In genomic region chr5:134561871-134562296, GRCh38 we compare ENCODE assay signal across 1 cellular context.
TF ChIP-seq lines count a peak whose summit lies in the region.

No MANE protein-coding gene starts in this region.

TF ChIP-seq in K562, 482 proteins besides CTCF, POLR2A, EP300 and RAD21 (continued from another document and continues in another):
- no peak for TF ChIP-seq TRIM25 (IDR thresholded peaks at IDR 0.05; ENCODE audit: borderline replicate concordance)
- TF ChIP-seq, protein P1, sequence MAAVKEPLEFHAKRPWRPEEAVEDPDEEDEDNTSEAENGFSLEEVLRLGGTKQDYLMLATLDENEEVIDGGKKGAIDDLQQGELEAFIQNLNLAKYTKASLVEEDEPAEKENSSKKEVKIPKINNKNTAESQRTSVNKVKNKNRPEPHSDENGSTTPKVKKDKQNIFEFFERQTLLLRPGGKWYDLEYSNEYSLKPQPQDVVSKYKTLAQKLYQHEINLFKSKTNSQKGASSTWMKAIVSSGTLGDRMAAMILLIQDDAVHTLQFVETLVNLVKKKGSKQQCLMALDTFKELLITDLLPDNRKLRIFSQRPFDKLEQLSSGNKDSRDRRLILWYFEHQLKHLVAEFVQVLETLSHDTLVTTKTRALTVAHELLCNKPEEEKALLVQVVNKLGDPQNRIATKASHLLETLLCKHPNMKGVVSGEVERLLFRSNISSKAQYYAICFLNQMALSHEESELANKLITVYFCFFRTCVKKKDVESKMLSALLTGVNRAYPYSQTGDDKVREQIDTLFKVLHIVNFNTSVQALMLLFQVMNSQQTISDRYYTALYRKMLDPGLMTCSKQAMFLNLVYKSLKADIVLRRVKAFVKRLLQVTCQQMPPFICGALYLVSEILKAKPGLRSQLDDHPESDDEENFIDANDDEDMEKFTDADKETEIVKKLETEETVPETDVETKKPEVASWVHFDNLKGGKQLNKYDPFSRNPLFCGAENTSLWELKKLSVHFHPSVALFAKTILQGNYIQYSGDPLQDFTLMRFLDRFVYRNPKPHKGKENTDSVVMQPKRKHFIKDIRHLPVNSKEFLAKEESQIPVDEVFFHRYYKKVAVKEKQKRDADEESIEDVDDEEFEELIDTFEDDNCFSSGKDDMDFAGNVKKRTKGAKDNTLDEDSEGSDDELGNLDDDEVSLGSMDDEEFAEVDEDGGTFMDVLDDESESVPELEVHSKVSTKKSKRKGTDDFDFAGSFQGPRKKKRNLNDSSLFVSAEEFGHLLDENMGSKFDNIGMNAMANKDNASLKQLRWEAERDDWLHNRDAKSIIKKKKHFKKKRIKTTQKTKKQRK (IDR thresholded peaks at IDR 0.05; ENCODE audit: borderline replicate concordance, low read depth, low read length), result no peak
- no peak for TF ChIP-seq NUFIP1 (IDR thresholded peaks at IDR 0.05; ENCODE audit: partially characterized antibody)
- no peak for TF ChIP-seq SRSF9 (IDR thresholded peaks at IDR 0.05; ENCODE audit: borderline replicate concordance, low read depth, low read length)
- no peak for TF ChIP-seq ZNF507 (tag; conservative IDR thresholded peaks at IDR 0.05)
- peak; percentile 82 for TF ChIP-seq ZNF316 (IDR thresholded peaks at IDR 0.05)
- TF ChIP-seq RBFOX2 (IDR thresholded peaks at IDR 0.05; ENCODE audit: low read depth, low read length), result no peak
- TF ChIP-seq, protein P2, sequence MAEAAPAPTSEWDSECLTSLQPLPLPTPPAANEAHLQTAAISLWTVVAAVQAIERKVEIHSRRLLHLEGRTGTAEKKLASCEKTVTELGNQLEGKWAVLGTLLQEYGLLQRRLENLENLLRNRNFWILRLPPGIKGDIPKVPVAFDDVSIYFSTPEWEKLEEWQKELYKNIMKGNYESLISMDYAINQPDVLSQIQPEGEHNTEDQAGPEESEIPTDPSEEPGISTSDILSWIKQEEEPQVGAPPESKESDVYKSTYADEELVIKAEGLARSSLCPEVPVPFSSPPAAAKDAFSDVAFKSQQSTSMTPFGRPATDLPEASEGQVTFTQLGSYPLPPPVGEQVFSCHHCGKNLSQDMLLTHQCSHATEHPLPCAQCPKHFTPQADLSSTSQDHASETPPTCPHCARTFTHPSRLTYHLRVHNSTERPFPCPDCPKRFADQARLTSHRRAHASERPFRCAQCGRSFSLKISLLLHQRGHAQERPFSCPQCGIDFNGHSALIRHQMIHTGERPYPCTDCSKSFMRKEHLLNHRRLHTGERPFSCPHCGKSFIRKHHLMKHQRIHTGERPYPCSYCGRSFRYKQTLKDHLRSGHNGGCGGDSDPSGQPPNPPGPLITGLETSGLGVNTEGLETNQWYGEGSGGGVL (CRISPR knock-in tag; IDR thresholded peaks at IDR 0.05), result no peak
- TF ChIP-seq FOXM1 (IDR thresholded peaks at IDR 0.05; ENCODE audit: low read depth), result no peak
- TF ChIP-seq FOXM1 (CRISPR knock-in tag; IDR thresholded peaks at IDR 0.05; ENCODE audit: low read depth), result no peak
- TF ChIP-seq, protein P3, sequence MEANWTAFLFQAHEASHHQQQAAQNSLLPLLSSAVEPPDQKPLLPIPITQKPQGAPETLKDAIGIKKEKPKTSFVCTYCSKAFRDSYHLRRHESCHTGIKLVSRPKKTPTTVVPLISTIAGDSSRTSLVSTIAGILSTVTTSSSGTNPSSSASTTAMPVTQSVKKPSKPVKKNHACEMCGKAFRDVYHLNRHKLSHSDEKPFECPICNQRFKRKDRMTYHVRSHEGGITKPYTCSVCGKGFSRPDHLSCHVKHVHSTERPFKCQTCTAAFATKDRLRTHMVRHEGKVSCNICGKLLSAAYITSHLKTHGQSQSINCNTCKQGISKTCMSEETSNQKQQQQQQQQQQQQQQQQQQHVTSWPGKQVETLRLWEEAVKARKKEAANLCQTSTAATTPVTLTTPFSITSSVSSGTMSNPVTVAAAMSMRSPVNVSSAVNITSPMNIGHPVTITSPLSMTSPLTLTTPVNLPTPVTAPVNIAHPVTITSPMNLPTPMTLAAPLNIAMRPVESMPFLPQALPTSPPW (CRISPR knock-in tag; IDR thresholded peaks at IDR 0.05), result no peak
- no peak for TF ChIP-seq ZNF146 (CRISPR knock-in tag; IDR thresholded peaks at IDR 0.05; ENCODE audit: unreplicated experiment)
- TF ChIP-seq IFI16 (CRISPR knock-in tag; IDR thresholded peaks at IDR 0.05), result no peak
- TF ChIP-seq E2F1 (CRISPR knock-in tag; IDR thresholded peaks at IDR 0.05), result no peak
- TF ChIP-seq POLR2AphosphoS5 (IDR thresholded peaks at IDR 0.05; ENCODE audit: control insufficient read depth, insufficient read depth, low read depth, low read length), result no peak
- no peak for TF ChIP-seq MGA (IDR thresholded peaks at IDR 0.05)
- no peak for TF ChIP-seq BRF1 (IDR thresholded peaks at IDR 0.05; ENCODE audit: borderline replicate concordance, extremely low read depth, insufficient read length)
- TF ChIP-seq GTF2A2 (tag; IDR thresholded peaks at IDR 0.05), result no peak
- no peak for TF ChIP-seq ZNF165 (CRISPR knock-in tag; IDR thresholded peaks at IDR 0.05; ENCODE audit: borderline replicate concordance)
- TF ChIP-seq ZNF274 (IDR thresholded peaks at IDR 0.05; ENCODE audit: borderline replicate concordance, low read depth, low read length), result no peak
- peak; percentile 66 for TF ChIP-seq NFIC (IDR thresholded peaks at IDR 0.05)
- TF ChIP-seq, protein P4, sequence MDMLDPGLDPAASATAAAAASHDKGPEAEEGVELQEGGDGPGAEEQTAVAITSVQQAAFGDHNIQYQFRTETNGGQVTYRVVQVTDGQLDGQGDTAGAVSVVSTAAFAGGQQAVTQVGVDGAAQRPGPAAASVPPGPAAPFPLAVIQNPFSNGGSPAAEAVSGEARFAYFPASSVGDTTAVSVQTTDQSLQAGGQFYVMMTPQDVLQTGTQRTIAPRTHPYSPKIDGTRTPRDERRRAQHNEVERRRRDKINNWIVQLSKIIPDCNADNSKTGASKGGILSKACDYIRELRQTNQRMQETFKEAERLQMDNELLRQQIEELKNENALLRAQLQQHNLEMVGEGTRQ (CRISPR knock-in tag; IDR thresholded peaks at IDR 0.05), result no peak
- TF ChIP-seq GABPB1 (CRISPR knock-in tag; IDR thresholded peaks at IDR 0.05), result no peak
- no peak for TF ChIP-seq CBX5 (IDR thresholded peaks at IDR 0.05; ENCODE audit: borderline replicate concordance, low read depth)
- TF ChIP-seq CTCFL (IDR thresholded peaks at IDR 0.05; ENCODE audit: borderline replicate concordance, insufficient read depth, low read depth, low read length, poor library complexity, severe bottlenecking), result peak; percentile 35
- TF ChIP-seq ZFP30 (CRISPR knock-in tag; IDR thresholded peaks at IDR 0.05; ENCODE audit: borderline replicate concordance), result no peak
- no peak for TF ChIP-seq SIN3A (IDR thresholded peaks at IDR 0.05; ENCODE audit: borderline replicate concordance in 2 of 2, control insufficient read depth in 1 of 2, low read depth in 2 of 2, low read length in 2 of 2)
- no peak for TF ChIP-seq TCF7L2 (IDR thresholded peaks at IDR 0.05; ENCODE audit: low read depth, low read length)
